8 cellular contexts compared by ENCODE assay signal in the genomic region with DNA sequence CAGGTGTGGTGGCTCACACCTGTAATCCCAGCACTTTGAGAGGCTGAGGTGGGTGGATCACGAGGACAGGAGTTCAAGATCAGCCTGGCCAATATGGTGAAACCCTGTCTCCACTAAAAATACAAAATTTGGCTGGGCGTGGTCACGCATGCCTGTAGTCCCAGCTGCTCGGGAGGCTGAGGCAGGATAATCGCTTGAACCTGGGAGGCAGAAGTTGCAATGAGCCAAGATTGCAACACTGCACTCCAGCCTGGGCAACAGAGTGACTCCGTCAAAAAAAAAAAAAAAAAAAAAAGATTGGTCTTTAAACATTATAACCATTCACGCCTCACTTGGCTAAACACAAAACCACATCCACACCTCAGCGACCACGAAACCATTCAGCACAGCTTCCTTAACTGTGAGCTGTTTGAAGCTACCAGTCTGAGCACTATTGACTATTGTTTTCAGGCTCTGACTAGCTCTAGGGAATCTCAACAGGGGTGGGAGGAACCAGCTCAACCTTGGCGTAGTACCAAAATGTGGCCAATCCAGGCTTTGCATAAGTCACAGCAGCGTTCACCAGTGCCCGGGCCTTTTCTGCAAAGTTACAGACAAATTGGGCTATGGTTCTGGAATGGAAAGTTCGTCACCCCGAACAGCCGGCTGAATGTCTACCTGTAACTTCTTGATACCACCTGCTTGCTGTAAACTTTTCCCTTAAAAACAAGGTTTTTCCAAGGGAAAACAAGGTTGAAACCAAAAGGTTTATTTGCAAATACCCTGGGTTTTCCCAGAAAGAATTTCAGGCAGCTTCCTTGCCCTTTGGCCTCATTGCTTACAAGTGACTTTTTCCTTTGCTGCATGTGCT.
DNase-seq lines count a peak whose midpoint lies in the region; ATAC-seq and FAIRE-seq lines count a peak whose summit lies in the region.

No MANE protein-coding gene starts in this region.

- DNase-seq in Daoy (ENCODE audit: low read depth) (peak; percentile 95), NCI-H69 (lab: John Stamatoyannopoulos, UW) (peak; percentile 87), midbrain (lab: John Stamatoyannopoulos, UW) (peak; percentile 89), 8988T (no peak)
- no peak for DNase-seq in activated naive CD4-positive, alpha-beta T cell treated with anti-CD3 and anti-CD28 coated beads, Interleukin-2, amount 50 U/mL, for 16 hours

- ATAC-seq in GM19397 (IDR thresholded peaks at IDR 0.05; ENCODE audit: unreplicated experiment), result peak; percentile 97
- ATAC-seq in HG03196 (IDR thresholded peaks at IDR 0.05; ENCODE audit: unreplicated experiment), result peak; percentile 95

- FAIRE-seq in colon (lab: Jason Lieb, UNC), result peak; percentile 24

Comparison
In these comparisons a context has a peak if more than half of its experiments do, and no peak if none do; other contexts are left out.
1. DNase-seq: peak in Daoy (single experiment), NCI-H69 (single experiment) and midbrain (single experiment); none in 8988T (single experiment) and activated naive CD4-positive, alpha-beta T cell treated with anti-CD3 and anti-CD28 coated beads, Interleukin-2, amount 50 U/mL, for 16 hours (single experiment).